ENCODE assay signal across 19 cellular contexts in genomic region chr4:159398236-159398638, GRCh38.
DNase-seq lines count a peak whose midpoint lies in the region; ATAC-seq and TF ChIP-seq lines count a peak whose summit lies in the region.
"Had no signal": no experiment of that assay in that cellular context is flagged by ENCODE, and none has a peak within 500 bp of the region (broad histone marks: within the 10 kb centered on the region; RNA-seq: fewer than 3 reads in every experiment).

No MANE protein-coding gene starts in this region.

- H3K9ac ChIP-seq in SK-N-SH = no peak overlapping the region

- H3K9me3 ChIP-seq in SK-N-SH (no peaks in the 10 kb centered on the region), tibial artery (no peaks in the 10 kb centered on the region), WERI-Rb-1 (ENCODE audit: severe bottlenecking) (no peaks in the 10 kb centered on the region), left lung (no peaks in the 10 kb centered on the region)
- H3K9me3 ChIP-seq: A549, prostate gland had no signal

- H3K4me3 ChIP-seq in SK-N-SH (ENCODE audit: low read depth in 2 of 2, low read length in 1 of 2) (no peak overlapping the region), tibial artery (no peak overlapping the region), WERI-Rb-1 (ENCODE audit: low read depth, low read length) (no peak overlapping the region), left lung (no peak overlapping the region)
- H3K4me3 ChIP-seq: A549, prostate gland had no signal

- H3K36me3 ChIP-seq in SK-N-SH (replicated peaks in 1 of 2; ENCODE audit: control insufficient read depth in 1 of 2, insufficient read depth in 2 of 2, low read length in 1 of 2) = no peaks in the 10 kb centered on the region
- no peaks in the 10 kb centered on the region for H3K36me3 ChIP-seq in tibial artery
- no peaks in the 10 kb centered on the region for H3K36me3 ChIP-seq in WERI-Rb-1
- H3K36me3 ChIP-seq in left lung = no peaks in the 10 kb centered on the region
- H3K36me3 ChIP-seq: prostate gland had no signal

- H3K27me3 Mint-ChIP-seq in chondrocyte (ENCODE audit: low read depth) = no peaks in the 10 kb centered on the region

- H3K4me2 ChIP-seq in SK-N-SH = no peak overlapping the region
- H3K4me2 ChIP-seq: A549 had no signal

- intact Hi-C loops in left cardiac atrium (cut with DNase I) = no loop called here
- intact Hi-C loops in tibial artery (cut with DNase I; ENCODE audit: low total_unique reads) = no loop called here
- intact Hi-C loops in left lung (cut with DNase I) = no loop called here

- H3K4me1 Mint-ChIP-seq in chondrocyte (ENCODE audit: low read depth) = peaks cover 59% of the 10 kb centered on the region

- no peaks in the 10 kb centered on the region for H3K9me2 ChIP-seq in SK-N-SH

- no peaks in the 10 kb centered on the region for H3K79me2 ChIP-seq in SK-N-SH (ENCODE audit: insufficient read depth)

- no peak for TF ChIP-seq RAD21 in SK-N-SH (IDR thresholded peaks at IDR 0.05; ENCODE audit: low read length)

- POLR2A ChIA-PET in SK-N-SH (lab: Yijun Ruan, JAX) = no interaction called here

- peaks cover 15% of the 10 kb centered on the region for H3F3A ChIP-seq in SK-N-SH (replicated peaks; ENCODE audit: insufficient read depth)

- no peak for TF ChIP-seq EP300 in SK-N-SH (IDR thresholded peaks at IDR 0.05; ENCODE audit: borderline replicate concordance in 1 of 2, low read depth in 1 of 2, low read length in 1 of 2)

- no peaks in the 10 kb centered on the region for H4K20me1 ChIP-seq in SK-N-SH (ENCODE audit: insufficient read depth)

- CTCF ChIA-PET in SK-N-SH (lab: Yijun Ruan, JAX) = interaction anchor here (1.0 kb wide), 1 partner anchor 13 kb away, joined by 3 read pairs; no protein-coding TSS in a partner anchor

- ATAC-seq in SK-N-SH treated with all-trans-retinoic acid at 6 μM for 48 hours = no peak
- peak; percentile 45 to 68 for ATAC-seq in left cardiac atrium
- no peak for ATAC-seq in HG02852 (IDR thresholded peaks at IDR 0.05; ENCODE audit: unreplicated experiment)
- no peak for ATAC-seq in left lung
- ATAC-seq: A549; activated CD4-positive, CD25-positive, alpha-beta regulatory T cell treated with anti-CD3 and anti-CD28 coated beads, Interleukin-2, amount 50 U/mL, for 24 hours; activated naive CD4-positive, alpha-beta T cell treated with anti-CD3 and anti-CD28 coated beads, Interleukin-2, amount 50 U/mL, for 72 hours; left colon; Panc1 had no signal

- peak overlapping the region; percentile 12; the same call in 1 of the 2 replicates for H2AFZ ChIP-seq in SK-N-SH (ENCODE audit: low read depth)

- DNase-seq in SK-N-SH (no peak), chondrocyte (ENCODE audit: low spot score) (no peak), left cardiac atrium (no peak), tibial artery (no peak), WERI-Rb-1 (no peak), left lung (no peak)
- DNase-seq: central memory CD4-positive, alpha-beta T cell; hypothalamus; left colon; NCI-H2081; NCI-H748 treated with DMSO at 0.1 percent for 48 hours; T-helper 2 cell had no signal

- no peak for TF ChIP-seq CTCF in SK-N-SH (IDR thresholded peaks at IDR 0.05)
- peak; percentile 58 for TF ChIP-seq CTCF in chondrocyte (IDR thresholded peaks at IDR 0.05)
- TF ChIP-seq CTCF in tibial artery (IDR thresholded peaks at IDR 0.05) = peak; percentile 22 to 33
- TF ChIP-seq CTCF in WERI-Rb-1 (IDR thresholded peaks at IDR 0.05; ENCODE audit: low read depth, low read length) = no peak
- no peak for TF ChIP-seq CTCF in left lung (IDR thresholded peaks at IDR 0.05)

- peak overlapping the region in 1 of 2 experiments; percentile 24; a peak in 1 of 4 replicates for H3K27ac ChIP-seq in SK-N-SH (ENCODE audit: low read depth in 2 of 2, low read length in 1 of 2)
- H3K27ac ChIP-seq in tibial artery = peak overlapping the region; percentile 70 to 80
- H3K27ac ChIP-seq in WERI-Rb-1 = no peak overlapping the region
- H3K27ac ChIP-seq in left lung = no peak overlapping the region
- H3K27ac ChIP-seq: A549, prostate gland had no signal

- no peaks in the 10 kb centered on the region for H3K27me3 ChIP-seq in SK-N-SH (ENCODE audit: insufficient read depth)
- H3K27me3 ChIP-seq in tibial artery = no peaks in the 10 kb centered on the region
- no peaks in the 10 kb centered on the region for H3K27me3 ChIP-seq in WERI-Rb-1 (ENCODE audit: insufficient read depth, low read depth, severe bottlenecking)
- H3K27me3 ChIP-seq in left lung = no peaks in the 10 kb centered on the region

- H3K27ac Mint-ChIP-seq in chondrocyte (ENCODE audit: unreplicated experiment) = peak overlapping the region; percentile 70
- H3K27ac Mint-ChIP-seq: activated naive CD4-positive, alpha-beta T cell treated with anti-CD3 and anti-CD28 coated beads, Interleukin-2, amount 50 U/mL, for 72 hours had no signal

- no peaks in the 10 kb centered on the region for H3K36me3 Mint-ChIP-seq in chondrocyte (ENCODE audit: low read depth)
- H3K36me3 Mint-ChIP-seq: activated naive CD4-positive, alpha-beta T cell treated with anti-CD3 and anti-CD28 coated beads, Interleukin-2, amount 50 U/mL, for 72 hours had no signal

- 86% methylated on average over 7 of the region's 7 CpGs for WGBS in SK-N-SH (ENCODE audit: low lambda C conversion rate)

- H3K4me1 ChIP-seq in SK-N-SH (ENCODE audit: control insufficient read depth in 1 of 2, insufficient read depth in 2 of 2, low read depth in 1 of 2, low read length in 1 of 2) (peaks cover 5 to 20% of the 10 kb centered on the region in 2 experiments; a peak in 3 of 4 replicates), tibial artery (peaks cover 0 to 78% (median 20%) of the 10 kb centered on the region in 4 donors), left lung (peaks cover 0 to 14% of the 10 kb centered on the region in 2 donors)
- H3K4me1 ChIP-seq: A549, prostate gland had no signal

- H3K9me3 Mint-ChIP-seq in chondrocyte (ENCODE audit: low read depth) = no peaks in the 10 kb centered on the region
- H3K9me3 Mint-ChIP-seq: activated naive CD4-positive, alpha-beta T cell treated with anti-CD3 and anti-CD28 coated beads, Interleukin-2, amount 50 U/mL, for 72 hours had no signal

- no peak overlapping the region for H3K4me3 Mint-ChIP-seq in chondrocyte (ENCODE audit: unreplicated experiment)

TF ChIP-seq in SK-N-SH, 30 proteins besides CTCF, POLR2A, EP300 and RAD21:
- no peak for TF ChIP-seq MXI1 (IDR thresholded peaks at IDR 0.05; ENCODE audit: low read depth, low read length)
- TF ChIP-seq TEAD4 (IDR thresholded peaks at IDR 0.05; ENCODE audit: borderline replicate concordance, insufficient read depth) = no peak
- TF ChIP-seq ELF1 (IDR thresholded peaks at IDR 0.05) = no peak
- no peak for TF ChIP-seq GATA2 (CRISPR knock-in tag; IDR thresholded peaks at IDR 0.05)
- no peak for TF ChIP-seq RFX5 (IDR thresholded peaks at IDR 0.05; ENCODE audit: low read length)
- no peak for TF ChIP-seq GABPA (IDR thresholded peaks at IDR 0.05; ENCODE audit: low read depth)
- no peak for TF ChIP-seq USF1 (IDR thresholded peaks at IDR 0.05; ENCODE audit: borderline replicate concordance, low read depth)
- no peak for TF ChIP-seq TCF12 (IDR thresholded peaks at IDR 0.05)
- no peak for TF ChIP-seq NFIC (IDR thresholded peaks at IDR 0.05; ENCODE audit: borderline replicate concordance)

TF ChIP-seq in SK-N-SH treated with all-trans-retinoic acid at 6 μM for 48 hours, 23 proteins besides CTCF, POLR2A, EP300 and RAD21 (continues in another document):
- TF ChIP-seq GLIS3 (CRISPR knock-in tag; IDR thresholded peaks at IDR 0.05) (no peak), PPARA (CRISPR knock-in tag; IDR thresholded peaks at IDR 0.05; ENCODE audit: borderline replicate concordance) (no peak), CSDC2 (CRISPR knock-in tag; IDR thresholded peaks at IDR 0.05) (no peak), ARNTL (CRISPR knock-in tag; IDR thresholded peaks at IDR 0.05; ENCODE audit: borderline replicate concordance, low read depth) (no peak), TSHZ2 (CRISPR knock-in tag; IDR thresholded peaks at IDR 0.05) (no peak), ZNF8 (CRISPR knock-in tag; IDR thresholded peaks at IDR 0.05) (no peak), RARB (CRISPR knock-in tag; IDR thresholded peaks at IDR 0.05) (no peak), SNAI2 (CRISPR knock-in tag; IDR thresholded peaks at IDR 0.05) (no peak), CREB5 (CRISPR knock-in tag; IDR thresholded peaks at IDR 0.05; ENCODE audit: low read depth) (no peak)

Comparison
In these comparisons a context has a peak if more than half of its experiments do, and no peak if none do; other contexts are left out.
1. H3K27ac ChIP-seq: peak in tibial artery (2 of 2); none in WERI-Rb-1 (single experiment) and left lung (0 of 2).
2. CTCF ChIP-seq: peak in chondrocyte (single experiment) and tibial artery (2 of 2); none in SK-N-SH (single experiment), WERI-Rb-1 (single experiment) and left lung (0 of 2).
3. ATAC-seq: peak in left cardiac atrium (2 of 2); none in SK-N-SH treated with all-trans-retinoic acid at 6 μM for 48 hours (single experiment), HG02852 (single experiment) and left lung (single experiment).